32 cellular contexts compared by ENCODE assay signal in the genomic region with DNA sequence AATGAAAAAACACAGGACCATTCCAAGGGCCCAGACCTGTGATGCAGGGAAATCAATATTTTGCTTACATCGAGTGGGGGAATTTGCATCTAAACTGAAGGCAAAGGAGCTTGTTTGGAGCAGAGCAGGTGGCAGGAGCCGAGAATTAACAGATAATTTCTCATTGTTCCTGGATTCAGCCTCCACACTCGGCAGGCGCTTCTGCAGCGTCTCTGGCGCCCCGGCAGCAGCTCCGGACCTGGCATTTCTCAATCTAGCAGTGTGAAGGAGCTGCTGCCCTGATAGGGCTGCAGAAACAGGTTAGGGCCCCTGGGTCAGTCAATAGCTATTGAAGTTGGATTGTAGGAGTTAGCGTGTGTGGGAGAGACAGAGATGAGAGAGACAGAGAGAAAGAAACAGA. TPM values are rescaled to one million over a fixed set of nuclear protein-coding genes. Genes with fewer than 3 reads are reported as not detected.
"Had no signal": no experiment of that assay in that cellular context is flagged by ENCODE, and none has a peak within 500 bp of the region (broad histone marks: within the 10 kb centered on the region; RNA-seq: fewer than 3 reads in every experiment).

No MANE protein-coding gene starts in this region.

- H3K4me2 ChIP-seq: PC-9 had no signal

- H3K9me3 Mint-ChIP-seq: activated CD4-positive, alpha-beta T cell treated with anti-CD3 and anti-CD28 coated beads, Interleukin-2, amount 10 ng/mL, durations not matched to agents 7 days and 5 days; activated naive CD4-positive, alpha-beta T cell treated with anti-CD3 and anti-CD28 coated beads, Interleukin-2, amount 50 U/mL, for 24 hours; activated naive CD8-positive, alpha-beta T cell treated with anti-CD3 and anti-CD28 coated beads, Interleukin-2, amount 10 ng/mL, durations not matched to agents 7 days and 5 days; activated T-cell treated with anti-CD3 and anti-CD28 coated beads, Interleukin-2, amount 50 U/mL, for 24 hours; activated T-helper 2 cell treated with anti-CD3 and anti-CD28 coated beads, Interferon-gamma antibody, Interleukin-2, Interleukin-4, amounts not matched to agents 10 μg/mL and 5 μg/mL and 100 μg/mL, durations not matched to agents 14 hours and 24 hours and 36 hours; T-helper 1 cell treated with Interleukin-12 subunit alpha and Interleukin-12 subunit beta and Interleukin-4 antibody, amounts not matched to agents 30 μg/mL and 1 μg/mL, for 36 hours; T-helper 2 cell treated with Interferon-gamma antibody and Interleukin-4, amounts not matched to agents 5 μg/mL and 100 μg/mL, for 36 hours; WTC11 had no signal

- ATAC-seq: activated CD4-positive, CD25-positive, alpha-beta regulatory T cell treated with anti-CD3 and anti-CD28 coated beads, Interleukin-2, amount 50 U/mL, for 24 hours; activated CD8-positive, alpha-beta T cell treated with anti-CD3 and anti-CD28 coated beads, Interleukin-2, amount 10 ng/mL, durations not matched to agents 7 days and 5 days; body of pancreas had no signal

- H3K27ac Mint-ChIP-seq: activated CD4-positive, alpha-beta T cell treated with anti-CD3 and anti-CD28 coated beads for 36 hours; activated CD4-positive, alpha-beta T cell treated with anti-CD3 and anti-CD28 coated beads, Interleukin-2, amount 10 ng/mL, durations not matched to agents 7 days and 5 days; activated CD8-positive, alpha-beta T cell treated with anti-CD3 and anti-CD28 coated beads, Interleukin-2, amount 10 ng/mL, durations not matched to agents 7 days and 5 days; activated naive CD4-positive, alpha-beta T cell treated with anti-CD3 and anti-CD28 coated beads, Interleukin-2, amount 50 U/mL, for 24 hours; activated naive CD8-positive, alpha-beta T cell treated with anti-CD3 and anti-CD28 coated beads, Interleukin-2, amount 10 ng/mL, durations not matched to agents 7 days and 5 days; activated T-cell treated with anti-CD3 and anti-CD28 coated beads, Interleukin-2, amount 50 U/mL, for 24 hours; activated T-helper 2 cell treated with anti-CD3 and anti-CD28 coated beads, Interferon-gamma antibody, Interleukin-2, Interleukin-4, amounts not matched to agents 10 μg/mL and 5 μg/mL and 100 μg/mL, durations not matched to agents 14 hours and 24 hours and 36 hours; T-helper 1 cell treated with Interleukin-12 subunit alpha and Interleukin-12 subunit beta and Interleukin-4 antibody, amounts not matched to agents 30 μg/mL and 1 μg/mL, for 36 hours; T-helper 2 cell treated with Interferon-gamma antibody and Interleukin-4, amounts not matched to agents 5 μg/mL and 100 μg/mL, for 36 hours; WTC11 had no signal

- DNase-seq: activated CD4-positive, alpha-beta T cell treated with anti-CD3 and anti-CD28 coated beads, Interleukin-2, amount 10 ng/mL, durations not matched to agents 7 days and 5 days; activated CD4-positive, alpha-beta T cell treated with anti-CD3 and anti-CD28 coated beads, Interleukin-2, amount 50 U/mL, for 48 hours; activated gamma-delta T cell; activated naive CD4-positive, alpha-beta T cell treated with Interleukin-2 at 50 U/mL for 16 hours; activated T-cell treated with anti-CD3 and anti-CD28 coated beads, Interleukin-2, amount 50 U/mL, for 24 hours; amygdala; Karpas-422; KBM-7; NCI-H1105; NCI-H1436 treated with DMSO at 0.1 percent for 48 hours; NCI-H1694 treated with DMSO at 0.1 percent for 48 hours; NCI-H2029; NCI-H345; NCI-H524 treated with DMSO at 0.1 percent for 48 hours; PC-9; Right ventricle myocardium superior had no signal

- H3K27ac ChIP-seq: ascending aorta, body of pancreas, breast epithelium, PC-9, SK-N-MC had no signal

- H3K36me3 ChIP-seq: ascending aorta, breast epithelium had no signal

- H3K36me3 Mint-ChIP-seq: activated naive CD4-positive, alpha-beta T cell treated with anti-CD3 and anti-CD28 coated beads, Interleukin-2, amount 50 U/mL, for 24 hours; activated naive CD8-positive, alpha-beta T cell treated with anti-CD3 and anti-CD28 coated beads, Interleukin-2, amount 10 ng/mL, durations not matched to agents 7 days and 5 days had no signal

- H3K9me3 ChIP-seq: ascending aorta, body of pancreas, breast epithelium had no signal

- H3K4me3 Mint-ChIP-seq: activated CD4-positive, alpha-beta T cell treated with anti-CD3 and anti-CD28 coated beads for 36 hours; activated CD4-positive, alpha-beta T cell treated with anti-CD3 and anti-CD28 coated beads, Interleukin-2, amount 10 ng/mL, durations not matched to agents 7 days and 5 days; activated CD8-positive, alpha-beta T cell treated with anti-CD3 and anti-CD28 coated beads, Interleukin-2, amount 10 ng/mL, durations not matched to agents 7 days and 5 days; activated naive CD4-positive, alpha-beta T cell treated with anti-CD3 and anti-CD28 coated beads, Interleukin-2, amount 50 U/mL, for 24 hours; activated naive CD8-positive, alpha-beta T cell treated with anti-CD3 and anti-CD28 coated beads, Interleukin-2, amount 10 ng/mL, durations not matched to agents 7 days and 5 days; activated T-cell treated with anti-CD3 and anti-CD28 coated beads, Interleukin-2, amount 50 U/mL, for 24 hours; T-helper 1 cell treated with Interleukin-12 subunit alpha and Interleukin-12 subunit beta and Interleukin-4 antibody, amounts not matched to agents 30 μg/mL and 1 μg/mL, for 36 hours; T-helper 2 cell treated with Interferon-gamma antibody and Interleukin-4, amounts not matched to agents 5 μg/mL and 100 μg/mL, for 36 hours; WTC11 had no signal

- H3K4me3 ChIP-seq: ascending aorta, body of pancreas, breast epithelium, PC-9, SK-N-MC had no signal

- H2AFZ ChIP-seq: PC-9 had no signal

RNA-seq across cellular contexts. Expression of gene SYT6, which starts 2.1 kb away (rescaled TPM):
- total RNA-seq: activated CD4-positive, alpha-beta T cell treated with anti-CD3 and anti-CD28 coated beads for 36 hours; activated CD4-positive, alpha-beta T cell treated with anti-CD3 and anti-CD28 coated beads, Interleukin-2, amount 10 ng/mL, durations not matched to agents 7 days and 5 days; activated CD8-positive, alpha-beta T cell treated with anti-CD3 and anti-CD28 coated beads, Interleukin-2, amount 10 ng/mL, durations not matched to agents 7 days and 5 days; activated naive CD8-positive, alpha-beta T cell treated with anti-CD3 and anti-CD28 coated beads, Interleukin-2, amount 10 ng/mL, durations not matched to agents 7 days and 5 days; activated T-helper 2 cell treated with anti-CD3 and anti-CD28 coated beads, Interferon-gamma antibody, Interleukin-2, Interleukin-4, amounts not matched to agents 10 μg/mL and 5 μg/mL and 100 μg/mL, durations not matched to agents 14 hours and 24 hours and 36 hours; ascending aorta; MCF 10A; NCI-H460; OCI-LY7; PC-9; Right ventricle myocardium superior had no signal
